In genomic region chr9:4070266-4070665, GRCh38 we compare ENCODE assay signal across 18 cellular contexts.
A peak's percentile ranks its signal among the peaks of the same experiment; 100 is the strongest.
DNase-seq lines count a peak whose midpoint lies in the region; ATAC-seq and TF ChIP-seq lines count a peak whose summit lies in the region.
"Had no signal": no experiment of that assay in that cellular context is flagged by ENCODE, and none has a peak within 500 bp of the region (broad histone marks: within the 10 kb centered on the region; RNA-seq: fewer than 3 reads in every experiment).

No MANE protein-coding gene starts in this region.

- H3K79me1 ChIP-seq in mesenchymal stem cell (replicated peaks; ENCODE audit: low read length, poor library complexity, severe bottlenecking), result peaks cover 27% of the 10 kb centered on the region

- H2BK120ac ChIP-seq in mesenchymal stem cell (ENCODE audit: low read depth, low read length), result no peak overlapping the region

- 69% methylated on average over 4 of the region's 5 CpGs for WGBS in mesenchymal stem cell

- intact Hi-C loops in left ventricle myocardium superior (cut with micrococcal nuclease), result no loop called here
- intact Hi-C loops in upper lobe of right lung (cut with DNase I), result no loop called here

- H3K36me3 ChIP-seq in right atrium auricular region, result no peaks in the 10 kb centered on the region
- peaks cover 0 to 8% of the 10 kb centered on the region in 2 experiments for H3K36me3 ChIP-seq in mesenchymal stem cell (ENCODE audit: control insufficient read depth in 1 of 2, insufficient read depth in 2 of 2, low read depth in 1 of 2, low read length in 2 of 2)
- no peaks in the 10 kb centered on the region for H3K36me3 ChIP-seq in upper lobe of right lung
- H3K36me3 ChIP-seq: SJSA1 had no signal

- H2BK15ac ChIP-seq in mesenchymal stem cell (ENCODE audit: low read depth, poor library complexity, severe bottlenecking), result no peak overlapping the region

- no peak for TF ChIP-seq CTCF in right atrium auricular region (IDR thresholded peaks at IDR 0.05)
- no peak for TF ChIP-seq CTCF in NB4 (IDR thresholded peaks at IDR 0.05; ENCODE audit: low read depth, low read length)
- no peak for TF ChIP-seq CTCF in upper lobe of right lung (IDR thresholded peaks at IDR 0.05)
- TF ChIP-seq CTCF in HFFc6 (IDR thresholded peaks at IDR 0.05), result no peak

- H2AFZ ChIP-seq in mesenchymal stem cell (ENCODE audit: low read depth, low read length), result no peak overlapping the region

- peak overlapping the region; percentile 40 to 45 for H2BK12ac ChIP-seq in mesenchymal stem cell (ENCODE audit: low read length in 2 of 2)

- H3K4me3 ChIP-seq in right atrium auricular region (no peak overlapping the region), NB4 (ENCODE audit: low read depth, low read length) (no peak overlapping the region), mesenchymal stem cell (ENCODE audit: insufficient read depth in 1 of 2, low read depth in 1 of 2, low read length in 2 of 2) (no peak overlapping the region), upper lobe of right lung (no peak overlapping the region)
- H3K4me3 ChIP-seq: SJSA1 had no signal

- H3K27me3 Mint-ChIP-seq in HFFc6 (ENCODE audit: insufficient read depth), result no peaks in the 10 kb centered on the region

- H3K27me3 ChIP-seq in right atrium auricular region (no peaks in the 10 kb centered on the region), mesenchymal stem cell (ENCODE audit: control insufficient read depth in 1 of 2, insufficient read depth in 1 of 2, low read length in 2 of 2) (no peaks in the 10 kb centered on the region), upper lobe of right lung (no peaks in the 10 kb centered on the region)
- H3K27me3 ChIP-seq: SJSA1 had no signal

- no peaks in the 10 kb centered on the region for H3K9me3 Mint-ChIP-seq in HFFc6

- H3K23ac ChIP-seq in mesenchymal stem cell (ENCODE audit: low read length in 2 of 2), result no peak overlapping the region

- peak overlapping the region; percentile 77 for H2AK5ac ChIP-seq in mesenchymal stem cell (ENCODE audit: low read length, severe bottlenecking)

- no peak overlapping the region for H3K4me2 ChIP-seq in mesenchymal stem cell (ENCODE audit: low read length, poor library complexity, severe bottlenecking)

- peak overlapping the region; percentile 70 to 77 for H3K18ac ChIP-seq in mesenchymal stem cell (ENCODE audit: low read depth in 1 of 2, low read length in 2 of 2)

- DNase-seq in left ventricle myocardium superior (no peak), right atrium auricular region (ENCODE audit: low spot score) (no peak), NB4 (ENCODE audit: low read depth) (peak; percentile 29), mesenchymal stem cell (peak; percentile 71), upper lobe of right lung (no peak), HFFc6 (no peak)
- DNase-seq: DND-41, GDM1, GOT3, NCI-H1048, NCI-H146, NCI-H2081 treated with DMSO at 0.1 percent for 48 hours, NCI-H524 had no signal

- TF ChIP-seq POLR2A in NB4 (IDR thresholded peaks at IDR 0.05; ENCODE audit: extremely low read depth, insufficient read length), result no peak

- H3K9me3 ChIP-seq in right atrium auricular region, result no peaks in the 10 kb centered on the region
- no peaks in the 10 kb centered on the region for H3K9me3 ChIP-seq in mesenchymal stem cell (ENCODE audit: control insufficient read depth, low read length)
- no peaks in the 10 kb centered on the region for H3K9me3 ChIP-seq in upper lobe of right lung
- H3K9me3 ChIP-seq: SJSA1 had no signal

- no peak overlapping the region for H3K27ac ChIP-seq in right atrium auricular region
- no peak overlapping the region for H3K27ac ChIP-seq in mesenchymal stem cell (ENCODE audit: low read length, poor library complexity, severe bottlenecking)
- no peak overlapping the region for H3K27ac ChIP-seq in upper lobe of right lung
- H3K27ac ChIP-seq: SJSA1 had no signal

- peaks cover 7% of the 10 kb centered on the region; the same call in 1 of the 2 replicates for H3K4me1 Mint-ChIP-seq in HFFc6 (ENCODE audit: low read depth)
- H3K4me1 Mint-ChIP-seq: CD4-positive, CD25-positive, alpha-beta regulatory T cell; IgD-negative memory B cell had no signal

- no peak overlapping the region for H3K9ac ChIP-seq in mesenchymal stem cell (ENCODE audit: low read length)

- H3K27ac Mint-ChIP-seq in HFFc6, result no peak overlapping the region
- H3K27ac Mint-ChIP-seq: CD4-positive, CD25-positive, alpha-beta regulatory T cell; IgD-negative memory B cell had no signal

- peaks cover 14% of the 10 kb centered on the region for H3K36me3 Mint-ChIP-seq in HFFc6 (ENCODE audit: low read depth)
- H3K36me3 Mint-ChIP-seq: CD4-positive, CD25-positive, alpha-beta regulatory T cell; IgD-negative memory B cell had no signal

- ATAC-seq in left ventricle myocardium superior (peak; percentile 54), upper lobe of right lung (peak; percentile 31), SK-N-SH treated with all-trans-retinoic acid at 6 μM for 48 hours (no peak), GM21825 (IDR thresholded peaks at IDR 0.05; ENCODE audit: unreplicated experiment) (no peak)

- peak overlapping the region; percentile 86 for H4K91ac ChIP-seq in mesenchymal stem cell (ENCODE audit: low read length)

- H3K4ac ChIP-seq in mesenchymal stem cell (ENCODE audit: low read depth in 1 of 2, low read length in 2 of 2), result peak overlapping the region; percentile 32 to 89

- H3K4me1 ChIP-seq in right atrium auricular region, result peaks cover 0 to 15% of the 10 kb centered on the region in 2 donors
- peaks cover 8% of the 10 kb centered on the region for H3K4me1 ChIP-seq in mesenchymal stem cell (ENCODE audit: control insufficient read depth, insufficient read depth, low read depth, low read length)
- peaks cover 23% of the 10 kb centered on the region for H3K4me1 ChIP-seq in upper lobe of right lung
- H3K4me1 ChIP-seq: SJSA1 had no signal

- peak overlapping the region in 1 of 2 experiments; percentile 68 for H3K14ac ChIP-seq in mesenchymal stem cell (ENCODE audit: low read length in 2 of 2)

- no peak overlapping the region for H4K8ac ChIP-seq in mesenchymal stem cell (ENCODE audit: low read length)

- H2BK5ac ChIP-seq in mesenchymal stem cell (ENCODE audit: low read depth, low read length, poor library complexity, severe bottlenecking), result no peak overlapping the region

- no peak overlapping the region for H3K4me3 Mint-ChIP-seq in HFFc6
- H3K4me3 Mint-ChIP-seq: CD4-positive, CD25-positive, alpha-beta regulatory T cell; IgD-negative memory B cell had no signal

TF ChIP-seq in SK-N-SH treated with all-trans-retinoic acid at 6 μM for 48 hours, 23 proteins besides CTCF, POLR2A, EP300 and RAD21:
- TF ChIP-seq OSR1 (CRISPR knock-in tag; IDR thresholded peaks at IDR 0.05) (no peak), ZNF565 (CRISPR knock-in tag; conservative IDR thresholded peaks at IDR 0.05; ENCODE audit: low read depth) (no peak)

Comparison
In these comparisons a context has a peak if more than half of its experiments do, and no peak if none do; other contexts are left out.
1. ATAC-seq: peak in left ventricle myocardium superior (single experiment) and upper lobe of right lung (single experiment); none in SK-N-SH treated with all-trans-retinoic acid at 6 μM for 48 hours (single experiment) and GM21825 (single experiment).
2. DNase-seq: peak in NB4 (single experiment) and mesenchymal stem cell (single experiment); none in left ventricle myocardium superior (single experiment), right atrium auricular region (single experiment), upper lobe of right lung (single experiment) and HFFc6 (single experiment).